In genomic region chr6:112833546-112834215, GRCh38 we compare ENCODE assay signal across 15 cellular contexts.
DNase-seq lines count a peak whose midpoint lies in the region; ATAC-seq lines count a peak whose summit lies in the region.
"Had no signal": no experiment of that assay in that cellular context is flagged by ENCODE, and none has a peak within 500 bp of the region (broad histone marks: within the 10 kb centered on the region; RNA-seq: fewer than 3 reads in every experiment).

No MANE protein-coding gene starts in this region.

- no peak overlapping the region for H3K27ac Mint-ChIP-seq in stimulated activated effector memory CD8-positive, alpha-beta T cell treated with anti-CD3 and anti-CD28 coated beads, Interleukin-12 subunit alpha, Interleukin-12 subunit beta, amount 100 ng/mL, for 72 hours
- no peak overlapping the region for H3K27ac Mint-ChIP-seq in stimulated activated naive CD8-positive, alpha-beta T cell treated with anti-CD3 and anti-CD28 coated beads, Interleukin-15, amount 100 ng/mL, for 72 hours
- H3K27ac Mint-ChIP-seq: activated CD4-positive, alpha-beta T cell treated with anti-CD3 and anti-CD28 coated beads, Interleukin-2, amount 10 ng/mL, durations not matched to agents 7 days and 5 days; immature natural killer cell; progenitor cell of endocrine pancreas had no signal

- no peaks in the 10 kb centered on the region for H3K36me3 Mint-ChIP-seq in stimulated activated effector memory CD8-positive, alpha-beta T cell treated with anti-CD3 and anti-CD28 coated beads, Interleukin-12 subunit alpha, Interleukin-12 subunit beta, amount 100 ng/mL, for 72 hours
- H3K36me3 Mint-ChIP-seq: immature natural killer cell had no signal

- peak; percentile 1 for DNase-seq in EL
- DNase-seq in NCI-H2196 (lab: John Stamatoyannopoulos, UW; ENCODE audit: unreplicated experiment): peak; percentile 72
- peak; percentile 90 for DNase-seq in cerebellar cortex (ENCODE audit: low spot score)
- DNase-seq in occipital lobe (lab: John Stamatoyannopoulos, UW): peak; percentile 47
- no peak for DNase-seq in mesenteric fat pad (ENCODE audit: low spot score)
- no peak for DNase-seq in stimulated activated effector memory CD8-positive, alpha-beta T cell treated with anti-CD3 and anti-CD28 coated beads, Interleukin-12 subunit alpha, Interleukin-12 subunit beta, amount 100 ng/mL, for 72 hours (ENCODE audit: low spot score in 2 of 2)
- no peak for DNase-seq in T-helper 9 cell
- DNase-seq in stimulated activated naive CD8-positive, alpha-beta T cell treated with anti-CD3 and anti-CD28 coated beads, Interleukin-15, amount 100 ng/mL, for 72 hours: no peak
- DNase-seq: activated CD4-positive, alpha-beta T cell treated with anti-CD3 and anti-CD28 coated beads, Interleukin-2, amount 10 ng/mL, durations not matched to agents 7 days and 5 days; GF-D8; immature natural killer cell; MV-4-11; NCI-H774; upper lobe of left lung had no signal

- H3K27me3 Mint-ChIP-seq in stimulated activated naive CD8-positive, alpha-beta T cell treated with anti-CD3 and anti-CD28 coated beads, Interleukin-15, amount 100 ng/mL, for 72 hours: no peaks in the 10 kb centered on the region
- H3K27me3 Mint-ChIP-seq: activated CD4-positive, alpha-beta T cell treated with anti-CD3 and anti-CD28 coated beads, Interleukin-2, amount 10 ng/mL, durations not matched to agents 7 days and 5 days; progenitor cell of endocrine pancreas had no signal

- H3K4me1 Mint-ChIP-seq in stimulated activated effector memory CD8-positive, alpha-beta T cell treated with anti-CD3 and anti-CD28 coated beads, Interleukin-12 subunit alpha, Interleukin-12 subunit beta, amount 100 ng/mL, for 72 hours: no peaks in the 10 kb centered on the region
- H3K4me1 Mint-ChIP-seq in stimulated activated naive CD8-positive, alpha-beta T cell treated with anti-CD3 and anti-CD28 coated beads, Interleukin-15, amount 100 ng/mL, for 72 hours: no peaks in the 10 kb centered on the region
- H3K4me1 Mint-ChIP-seq: activated CD4-positive, alpha-beta T cell treated with anti-CD3 and anti-CD28 coated beads, Interleukin-2, amount 10 ng/mL, durations not matched to agents 7 days and 5 days; immature natural killer cell had no signal

- no peak overlapping the region for H3K4me3 Mint-ChIP-seq in stimulated activated effector memory CD8-positive, alpha-beta T cell treated with anti-CD3 and anti-CD28 coated beads, Interleukin-12 subunit alpha, Interleukin-12 subunit beta, amount 100 ng/mL, for 72 hours
- H3K4me3 Mint-ChIP-seq in stimulated activated naive CD8-positive, alpha-beta T cell treated with anti-CD3 and anti-CD28 coated beads, Interleukin-15, amount 100 ng/mL, for 72 hours: no peak overlapping the region
- H3K4me3 Mint-ChIP-seq: activated CD4-positive, alpha-beta T cell treated with anti-CD3 and anti-CD28 coated beads, Interleukin-2, amount 10 ng/mL, durations not matched to agents 7 days and 5 days; immature natural killer cell had no signal

- no peak for ATAC-seq in stimulated activated effector memory CD8-positive, alpha-beta T cell treated with anti-CD3 and anti-CD28 coated beads, Interleukin-12 subunit alpha, Interleukin-12 subunit beta, amount 100 ng/mL, for 72 hours
- ATAC-seq in stimulated activated naive CD8-positive, alpha-beta T cell treated with anti-CD3 and anti-CD28 coated beads, Interleukin-15, amount 100 ng/mL, for 72 hours: no peak

- peaks cover 3% of the 10 kb centered on the region for H3K9me3 Mint-ChIP-seq in stimulated activated effector memory CD8-positive, alpha-beta T cell treated with anti-CD3 and anti-CD28 coated beads, Interleukin-12 subunit alpha, Interleukin-12 subunit beta, amount 100 ng/mL, for 72 hours
- peaks cover 0 to 5% of the 10 kb centered on the region in 2 donors for H3K9me3 Mint-ChIP-seq in stimulated activated naive CD8-positive, alpha-beta T cell treated with anti-CD3 and anti-CD28 coated beads, Interleukin-15, amount 100 ng/mL, for 72 hours
- H3K9me3 Mint-ChIP-seq: activated CD4-positive, alpha-beta T cell treated with anti-CD3 and anti-CD28 coated beads, Interleukin-2, amount 10 ng/mL, durations not matched to agents 7 days and 5 days had no signal

Comparison
In these comparisons a context has a peak if more than half of its experiments do, and no peak if none do; other contexts are left out.
1. DNase-seq: peak in EL (single experiment), NCI-H2196 (single experiment), cerebellar cortex (single experiment) and occipital lobe (single experiment); none in mesenteric fat pad (single experiment), stimulated activated effector memory CD8-positive, alpha-beta T cell treated with anti-CD3 and anti-CD28 coated beads, Interleukin-12 subunit alpha, Interleukin-12 subunit beta, amount 100 ng/mL, for 72 hours (0 of 2), T-helper 9 cell (single experiment) and stimulated activated naive CD8-positive, alpha-beta T cell treated with anti-CD3 and anti-CD28 coated beads, Interleukin-15, amount 100 ng/mL, for 72 hours (0 of 2).